In genomic region chr10:5317547-5318107, GRCh38 we compare ENCODE assay signal across 9 cellular contexts. TPM values are rescaled to one million over a fixed set of nuclear protein-coding genes. Genes with fewer than 3 reads are reported as not detected.
DNase-seq lines count a peak whose midpoint lies in the region; ATAC-seq, FAIRE-seq and TF ChIP-seq lines count a peak whose summit lies in the region.
"Had no signal": no experiment of that assay in that cellular context is flagged by ENCODE, and none has a peak within 500 bp of the region (broad histone marks: within the 10 kb centered on the region; RNA-seq: fewer than 3 reads in every experiment).

No MANE protein-coding gene starts in this region.

- H4K20me1 ChIP-seq in osteoblast (ENCODE audit: insufficient read depth, low read length), result no peaks in the 10 kb centered on the region

- no peak overlapping the region for H2AFZ ChIP-seq in osteoblast (ENCODE audit: low read length)

- DNase-seq in RWPE1 (ENCODE audit: low spot score) (peak; percentile 93), osteoblast (ENCODE audit: insufficient read length, low spot score, missing footprints) (peak; percentile 68), putamen (ENCODE audit: low spot score) (no peak), HUDEP-2 (lab: John Stamatoyannopoulos, UW; ENCODE audit: unreplicated experiment in 76 of 76) (no peak), WERI-Rb-1 (no peak), kidney (no peak)
- DNase-seq in activated naive CD4-positive, alpha-beta T cell treated with anti-CD3 and anti-CD28 coated beads, Interleukin-2, amount 50 U/mL, for 16 hours, result peak; percentile 66

- CTCF ChIA-PET in RWPE1 (lab: Yijun Ruan, JAX), result interaction anchor here (0.6 to 0.8 kb wide), 2 partner anchors 10 to 550 kb away, joined by 3 to 5 read pairs; no protein-coding TSS in a partner anchor

- H3K27me3 ChIP-seq in osteoblast (ENCODE audit: insufficient read depth, low read length), result no peaks in the 10 kb centered on the region
- H3K27me3 ChIP-seq in WERI-Rb-1 (ENCODE audit: insufficient read depth, low read depth, severe bottlenecking), result peaks cover 10% of the 10 kb centered on the region

- FAIRE-seq in kidney (lab: Jason Lieb, UNC), result no peak

- no peaks in the 10 kb centered on the region for H3K36me3 ChIP-seq in osteoblast (ENCODE audit: insufficient read depth, low read length)
- H3K36me3 ChIP-seq in WERI-Rb-1, result no peaks in the 10 kb centered on the region
- no peaks in the 10 kb centered on the region for H3K36me3 ChIP-seq in kidney (ENCODE audit: control insufficient read depth in 1 of 2, insufficient read depth in 2 of 2, low read length in 2 of 2)

- H3K9me3 ChIP-seq in osteoblast (ENCODE audit: low read depth, low read length) (no peaks in the 10 kb centered on the region), WERI-Rb-1 (ENCODE audit: severe bottlenecking) (no peaks in the 10 kb centered on the region), kidney (ENCODE audit: control insufficient read depth in 1 of 2, low read length in 2 of 2) (no peaks in the 10 kb centered on the region)

- peak overlapping the region; percentile 82 for H3K27ac ChIP-seq in RWPE1
- peak overlapping the region; percentile 74 for H3K27ac ChIP-seq in osteoblast (ENCODE audit: low read depth, low read length)
- no peak overlapping the region for H3K27ac ChIP-seq in WERI-Rb-1
- H3K27ac ChIP-seq in kidney (ENCODE audit: low read depth in 2 of 2, low read length in 2 of 2), result no peak overlapping the region

- H3K4me3 ChIP-seq in osteoblast (ENCODE audit: insufficient read depth, low read length) (no peak overlapping the region), WERI-Rb-1 (ENCODE audit: low read depth, low read length) (no peak overlapping the region), kidney (ENCODE audit: low read length in 2 of 2) (no peak overlapping the region)
- H3K4me3 ChIP-seq: skin epidermis had no signal

- ATAC-seq in GM21528 (IDR thresholded peaks at IDR 0.05; ENCODE audit: low FRiP score, unreplicated experiment), result peak; percentile 49

- TF ChIP-seq CTCF in RWPE1 (conservative IDR thresholded peaks at IDR 0.05; ENCODE audit: low read depth) (no peak), osteoblast (IDR thresholded peaks at IDR 0.05; ENCODE audit: extremely low read depth, low read depth, low read length) (no peak), WERI-Rb-1 (IDR thresholded peaks at IDR 0.05; ENCODE audit: low read depth, low read length) (no peak), kidney (IDR thresholded peaks at IDR 0.05; ENCODE audit: borderline replicate concordance, extremely low read depth, insufficient read depth) (no peak)

- H3K79me2 ChIP-seq in osteoblast (ENCODE audit: insufficient read depth, low read length), result no peaks in the 10 kb centered on the region

- H3K4me2 ChIP-seq in osteoblast (ENCODE audit: insufficient read depth, low read length), result no peak overlapping the region

- H3K9ac ChIP-seq in kidney (ENCODE audit: low read length in 2 of 2), result no peak overlapping the region

- intact Hi-C loops in kidney (cut with DNase I), result no loop called here

- POLR2A ChIA-PET in RWPE1 (lab: Yijun Ruan, JAX; ENCODE audit: low non-redundant PET), result no interaction called here

- H3K4me1 ChIP-seq in osteoblast (ENCODE audit: insufficient read depth, low read length) (peaks cover 11% of the 10 kb centered on the region), kidney (ENCODE audit: control insufficient read depth in 1 of 2, insufficient read depth in 1 of 2, low read depth in 1 of 2, low read length in 2 of 2) (no peaks in the 10 kb centered on the region)

RNA-seq across cellular contexts. Expression of gene UCN3, which starts 47.1 kb away (rescaled TPM):
- total RNA-seq in osteoblast (not detected in 2 replicates), kidney (not detected)
- polyA plus RNA-seq in kidney (ENCODE audit: insufficient read depth, low read depth, low replicate concordance), result 1.4 TPM

Comparison
In these comparisons a context has a peak if more than half of its experiments do, and no peak if none do; other contexts are left out.
1. DNase-seq: peak in RWPE1 (single experiment), activated naive CD4-positive, alpha-beta T cell treated with anti-CD3 and anti-CD28 coated beads, Interleukin-2, amount 50 U/mL, for 16 hours (single experiment) and osteoblast (single experiment); none in putamen (single experiment), HUDEP-2 (0 of 76), WERI-Rb-1 (single experiment) and kidney (single experiment).
2. H3K27ac ChIP-seq: peak in RWPE1 (single experiment) and osteoblast (single experiment); none in WERI-Rb-1 (single experiment) and kidney (0 of 2).